Comparison of ENCODE assay signal across 19 cellular contexts in genomic region chr13:60220072-60220471, GRCh38. TPM values are rescaled to one million over a fixed set of nuclear protein-coding genes. Genes with fewer than 3 reads are reported as not detected.
"Had no signal": no experiment of that assay in that cellular context is flagged by ENCODE, and none has a peak within 500 bp of the region (broad histone marks: within the 10 kb centered on the region; RNA-seq: fewer than 3 reads in every experiment).

No MANE protein-coding gene starts in this region.

- DNase-seq: islet precursor cell; left ventricle myocardium inferior; naive thymus-derived CD8-positive, alpha-beta T cell; nucleus accumbens; psoas muscle; right lobe of liver; stimulated activated CD4-positive, alpha-beta T cell treated with anti-CD3 and anti-CD28 coated beads, Interleukin-1b, Interleukin-23, amount 100 ng/mL, for 48 hours; stimulated activated CD4-positive, alpha-beta T cell treated with anti-CD3 and anti-CD28 coated beads, Interleukin-2, amount 100 ng/mL, for 48 hours; stimulated activated CD4-positive, alpha-beta T cell treated with anti-CD3 and anti-CD28 coated beads, Interleukin-4, amount 100 ng/mL, for 4 hours; stimulated activated CD8-positive, alpha-beta memory T cell treated with anti-CD3 and anti-CD28 coated beads, Interleukin-4, amount 100 ng/mL, for 48 hours; stimulated activated naive CD4-positive, alpha-beta T cell treated with Interleukin-2 at 50 U/mL for 16 hours; stimulated activated naive CD8-positive, alpha-beta T cell treated with anti-CD3 and anti-CD28 coated beads, Interleukin-15, amount 100 ng/mL, for 72 hours; substantia nigra; uterus had no signal

- H3K36me3 ChIP-seq: left ventricle myocardium inferior, right atrium auricular region, right lobe of liver, tibial nerve, uterus had no signal

- H3K9me3 ChIP-seq: left ventricle myocardium inferior, psoas muscle, right atrium auricular region, right lobe of liver, tibial nerve, uterus had no signal

- H3K4me3 ChIP-seq: left ventricle myocardium inferior, psoas muscle, right atrium auricular region, right lobe of liver, smooth muscle cell, tibial nerve, uterus had no signal

- H3K4me1 ChIP-seq: left ventricle myocardium inferior, parathyroid adenoma, psoas muscle, right atrium auricular region, right lobe of liver, tibial nerve, uterus had no signal

- H3K27ac ChIP-seq: left ventricle myocardium inferior, parathyroid adenoma, psoas muscle, right atrium auricular region, right lobe of liver, tibial nerve, uterus had no signal

- ATAC-seq: naive thymus-derived CD8-positive, alpha-beta T cell; psoas muscle; right lobe of liver; stimulated activated memory B cell treated with anti-CD40 and anti-IgM and Interleukin-4, amounts not matched to agents 10 μg/mL and 1 μg/mL and 100 μg/mL, for 72 hours; stimulated activated naive CD8-positive, alpha-beta T cell treated with anti-CD3 and anti-CD28 coated beads, Interleukin-15, amount 100 ng/mL, for 72 hours had no signal

- H3K27me3 ChIP-seq: right atrium auricular region, right lobe of liver, tibial nerve, uterus had no signal

RNA-seq across cellular contexts. Expression of gene DIAPH3, which starts 56.3 kb away (rescaled TPM):
- total RNA-seq: naive thymus-derived CD8-positive, alpha-beta T cell had no signal
